Comparison of ENCODE assay signal across 14 cellular contexts in the genomic region with DNA sequence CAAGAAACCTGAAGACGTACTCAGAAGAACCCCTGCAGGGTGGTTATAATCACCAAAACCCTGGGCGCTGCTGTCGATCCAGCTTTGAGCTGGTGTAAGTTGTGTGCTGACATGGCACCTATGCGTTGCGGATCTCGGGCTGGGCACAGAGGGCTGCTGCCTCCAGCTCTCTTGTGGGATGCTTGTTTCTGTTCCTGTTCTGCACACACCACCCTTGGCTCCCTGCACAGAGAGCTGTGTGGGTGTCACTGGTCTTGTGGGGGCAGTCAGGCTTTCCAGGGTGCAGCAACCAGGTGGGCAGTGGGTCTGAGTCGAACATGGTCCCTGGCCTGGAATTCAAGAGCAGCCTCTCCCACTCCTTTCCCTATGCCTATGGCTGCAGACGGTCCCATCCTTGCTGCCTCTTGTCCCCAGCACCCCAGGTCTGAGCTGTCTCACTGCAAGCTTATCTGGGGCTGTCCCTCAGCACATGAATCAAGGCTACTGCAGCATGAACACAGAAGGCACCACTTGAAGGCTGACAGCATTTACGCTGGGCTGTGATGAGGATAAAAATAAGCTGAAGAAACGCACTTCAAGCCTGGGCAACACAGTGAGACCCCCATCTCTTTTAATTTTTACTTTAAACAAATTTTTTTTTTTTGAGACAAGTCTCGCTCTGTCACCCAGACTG. TPM values are rescaled to one million over a fixed set of nuclear protein-coding genes. Genes with fewer than 3 reads are reported as not detected.
DNase-seq lines count a peak whose midpoint lies in the region; ATAC-seq lines count a peak whose summit lies in the region.
"Had no signal": no experiment of that assay in that cellular context is flagged by ENCODE, and none has a peak within 500 bp of the region (broad histone marks: within the 10 kb centered on the region; RNA-seq: fewer than 3 reads in every experiment).

No MANE protein-coding gene starts in this region.

- H2AFZ ChIP-seq in mesenchymal stem cell (ENCODE audit: low read depth, low read length) = no peak overlapping the region

- no peak overlapping the region for H3K23ac ChIP-seq in mesenchymal stem cell (ENCODE audit: low read length in 2 of 2)

- no peak overlapping the region for H2BK12ac ChIP-seq in mesenchymal stem cell (ENCODE audit: low read length in 2 of 2)

- no peaks in the 10 kb centered on the region for H3K27me3 ChIP-seq in CD8-positive, alpha-beta memory T cell (ENCODE audit: insufficient read depth, low read length, poor library complexity, severe bottlenecking)
- H3K27me3 ChIP-seq in mesenchymal stem cell (ENCODE audit: control insufficient read depth in 1 of 2, insufficient read depth in 1 of 2, low read length in 2 of 2) = no peaks in the 10 kb centered on the region

- no peak overlapping the region for H2BK5ac ChIP-seq in mesenchymal stem cell (ENCODE audit: low read depth, low read length, poor library complexity, severe bottlenecking)

- H3K27me3 Mint-ChIP-seq in CD8-positive, alpha-beta memory T cell = no peaks in the 10 kb centered on the region
- no peaks in the 10 kb centered on the region for H3K27me3 Mint-ChIP-seq in activated naive CD8-positive, alpha-beta T cell
- H3K27me3 Mint-ChIP-seq: activated naive CD4-positive, alpha-beta T cell treated with anti-CD3 and anti-CD28 coated beads, Interleukin-2, amount 50 U/mL, for 24 hours; central memory CD8-positive, alpha-beta T cell; type B pancreatic cell had no signal

- H3K4me1 ChIP-seq in CD8-positive, alpha-beta memory T cell (ENCODE audit: insufficient read depth, low read length) = peaks cover 34% of the 10 kb centered on the region
- H3K4me1 ChIP-seq in mesenchymal stem cell (ENCODE audit: control insufficient read depth, insufficient read depth, low read depth, low read length) = no peaks in the 10 kb centered on the region

- CTCF ChIA-PET in CD8-positive, alpha-beta memory T cell (lab: Charles Lee) = interaction anchor here (0.9 to 2.9 kb wide), 4 partner anchors 20 to 119 kb away, joined by 3 to 14 read pairs (median 10); a partner anchor contains a TSS

- H3K27ac ChIP-seq in CD8-positive, alpha-beta memory T cell (ENCODE audit: low read depth, low read length) = no peak overlapping the region
- no peak overlapping the region for H3K27ac ChIP-seq in mesenchymal stem cell (ENCODE audit: low read length, poor library complexity, severe bottlenecking)
- H3K27ac ChIP-seq: C4-2B had no signal

- no peaks in the 10 kb centered on the region for H3K9me3 Mint-ChIP-seq in CD8-positive, alpha-beta memory T cell
- no peaks in the 10 kb centered on the region for H3K9me3 Mint-ChIP-seq in activated naive CD8-positive, alpha-beta T cell (ENCODE audit: low read depth)
- H3K9me3 Mint-ChIP-seq: activated naive CD4-positive, alpha-beta T cell treated with anti-CD3 and anti-CD28 coated beads, Interleukin-2, amount 50 U/mL, for 24 hours; central memory CD8-positive, alpha-beta T cell; type B pancreatic cell had no signal

- peaks cover 37 to 59% (median 37%) of the 10 kb centered on the region in 3 donors for H3K4me1 Mint-ChIP-seq in CD8-positive, alpha-beta memory T cell
- H3K4me1 Mint-ChIP-seq in activated naive CD8-positive, alpha-beta T cell (ENCODE audit: low read depth) = peaks cover 46% of the 10 kb centered on the region

- H3K9ac ChIP-seq in mesenchymal stem cell (ENCODE audit: low read length) = no peak overlapping the region

- DNase-seq in Ammon's horn (ENCODE audit: low spot score) = peak; percentile 35
- no peak for DNase-seq in CD8-positive, alpha-beta memory T cell
- DNase-seq in mesenchymal stem cell = no peak
- DNase-seq in iPS-NIHi11 (ENCODE audit: low spot score) = no peak
- DNase-seq in NCI-H187 (lab: John Stamatoyannopoulos, UW) = no peak
- DNase-seq: activated CD4-positive, alpha-beta T cell treated with anti-CD3 and anti-CD28 coated beads, Interleukin-2, amount 50 U/mL, for 4 hours; SIG-M5 had no signal

- peaks cover 34% of the 10 kb centered on the region for H3K36me3 ChIP-seq in CD8-positive, alpha-beta memory T cell (ENCODE audit: insufficient read depth, low read length)
- peaks cover 54 to 74% of the 10 kb centered on the region in 2 experiments for H3K36me3 ChIP-seq in mesenchymal stem cell (ENCODE audit: control insufficient read depth in 1 of 2, insufficient read depth in 2 of 2, low read depth in 1 of 2, low read length in 2 of 2)

- H3K9me3 ChIP-seq in CD8-positive, alpha-beta memory T cell (ENCODE audit: low read length) = no peaks in the 10 kb centered on the region
- H3K9me3 ChIP-seq in mesenchymal stem cell (ENCODE audit: control insufficient read depth, low read length) = no peaks in the 10 kb centered on the region

- H3K36me3 Mint-ChIP-seq in CD8-positive, alpha-beta memory T cell = peaks cover 9 to 64% (median 11%) of the 10 kb centered on the region in 3 donors
- no peaks in the 10 kb centered on the region for H3K36me3 Mint-ChIP-seq in activated naive CD8-positive, alpha-beta T cell

- H2BK15ac ChIP-seq in mesenchymal stem cell (ENCODE audit: low read depth, poor library complexity, severe bottlenecking) = no peak overlapping the region

- H2AK5ac ChIP-seq in mesenchymal stem cell (ENCODE audit: low read length, severe bottlenecking) = no peak overlapping the region

- no peak overlapping the region for H4K91ac ChIP-seq in mesenchymal stem cell (ENCODE audit: low read length)

- H3K79me1 ChIP-seq in mesenchymal stem cell (replicated peaks; ENCODE audit: low read length, poor library complexity, severe bottlenecking) = peaks cover 15% of the 10 kb centered on the region

- no peak overlapping the region for H3K4me3 Mint-ChIP-seq in CD8-positive, alpha-beta memory T cell
- no peak overlapping the region for H3K4me3 Mint-ChIP-seq in activated naive CD8-positive, alpha-beta T cell
- H3K4me3 Mint-ChIP-seq: activated naive CD4-positive, alpha-beta T cell treated with anti-CD3 and anti-CD28 coated beads, Interleukin-2, amount 50 U/mL, for 24 hours; central memory CD8-positive, alpha-beta T cell; type B pancreatic cell had no signal

- no peak for ATAC-seq in HG02852 (IDR thresholded peaks at IDR 0.05; ENCODE audit: unreplicated experiment)
- no peak for ATAC-seq in HG02840 (IDR thresholded peaks at IDR 0.05; ENCODE audit: low FRiP score, unreplicated experiment)

- H3K14ac ChIP-seq in mesenchymal stem cell (ENCODE audit: low read length in 2 of 2) = no peak overlapping the region

- peak overlapping the region in 6 of 8 donors; percentile 57 to 93 (median 72) for H3K27ac Mint-ChIP-seq in CD8-positive, alpha-beta memory T cell
- H3K27ac Mint-ChIP-seq in activated naive CD8-positive, alpha-beta T cell = peak overlapping the region; percentile 5
- H3K27ac Mint-ChIP-seq: activated naive CD4-positive, alpha-beta T cell treated with anti-CD3 and anti-CD28 coated beads, Interleukin-2, amount 50 U/mL, for 24 hours; type B pancreatic cell had no signal

- H3K4ac ChIP-seq in mesenchymal stem cell (ENCODE audit: low read depth in 1 of 2, low read length in 2 of 2) = no peak overlapping the region

- no peak overlapping the region for H2BK120ac ChIP-seq in mesenchymal stem cell (ENCODE audit: low read depth, low read length)

- peak overlapping the region in 1 of 2 experiments; percentile 14 for H3K18ac ChIP-seq in mesenchymal stem cell (ENCODE audit: low read depth in 1 of 2, low read length in 2 of 2)

- peak overlapping the region; percentile 7 for H4K8ac ChIP-seq in mesenchymal stem cell (ENCODE audit: low read length)

- no peak overlapping the region for H3K4me2 ChIP-seq in mesenchymal stem cell (ENCODE audit: low read length, poor library complexity, severe bottlenecking)

- no peak overlapping the region for H3K4me3 ChIP-seq in CD8-positive, alpha-beta memory T cell (ENCODE audit: low read length)
- no peak overlapping the region for H3K4me3 ChIP-seq in mesenchymal stem cell (ENCODE audit: insufficient read depth in 1 of 2, low read depth in 1 of 2, low read length in 2 of 2)

- 96% methylated on average over 11 of the region's 11 CpGs for WGBS in mesenchymal stem cell

- POLR2A ChIA-PET in CD8-positive, alpha-beta memory T cell (lab: Charles Lee) = interaction anchor here (0.5 to 5.3 kb wide), 6 partner anchors 18 to 63 kb away, joined by 3 to 68 read pairs (median 5); a partner anchor contains a TSS

RNA-seq across cellular contexts. Expression of a gene that starts 20.1 kb away (rescaled TPM):
- total RNA-seq in CD8-positive, alpha-beta memory T cell = 10 to 100 TPM; 35.6 to 36.6 TPM
- 47.3 TPM for polyA plus RNA-seq in CD8-positive, alpha-beta memory T cell
- 9.2 TPM for polyA plus RNA-seq in mesenchymal stem cell (2013, experiment 1 of 2)
- 7.2 TPM for polyA plus RNA-seq in mesenchymal stem cell (2013, experiment 2 of 2)

RNA-seq across cellular contexts. Expression of a gene that starts 20.8 kb away (rescaled TPM):
- 1 to 10 TPM; 3.7 to 4.0 TPM for total RNA-seq in CD8-positive, alpha-beta memory T cell
- polyA plus RNA-seq in CD8-positive, alpha-beta memory T cell = 1.6 TPM
- polyA plus RNA-seq in mesenchymal stem cell (2013, experiment 1 of 2) = 17.6 TPM
- polyA plus RNA-seq in mesenchymal stem cell (2013, experiment 2 of 2) = 17.7 TPM

RNA-seq across cellular contexts. Expression of a gene that starts 40.0 kb away (rescaled TPM):
- total RNA-seq in CD8-positive, alpha-beta memory T cell = 1 to 10 TPM; 7.0 to 7.6 TPM
- 10.3 TPM for polyA plus RNA-seq in CD8-positive, alpha-beta memory T cell
- polyA plus RNA-seq in mesenchymal stem cell (2013, experiment 1 of 2) = 6.6 TPM
- polyA plus RNA-seq in mesenchymal stem cell (2013, experiment 2 of 2) = 6.9 TPM

RNA-seq across cellular contexts. Expression of a gene that starts 55.0 kb away (rescaled TPM):
- 10 to 100 TPM; 74.8 to 79.0 TPM for total RNA-seq in CD8-positive, alpha-beta memory T cell
- 31.8 TPM for polyA plus RNA-seq in CD8-positive, alpha-beta memory T cell
- 21.1 TPM for polyA plus RNA-seq in mesenchymal stem cell (2013, experiment 1 of 2)
- 23.0 TPM for polyA plus RNA-seq in mesenchymal stem cell (2013, experiment 2 of 2)
